In genomic region chr15:42891569-42891968, GRCh38 we compare ENCODE assay signal across 1 cellular context.
TF ChIP-seq lines count a peak whose summit lies in the region.

No MANE protein-coding gene starts in this region.

TF ChIP-seq in H1, 55 proteins besides CTCF, POLR2A, EP300 and RAD21 (continued from another document):
- TF ChIP-seq POLR2AphosphoS5 (IDR thresholded peaks at IDR 0.05; ENCODE audit: low read depth, low read length): no peak
- TF ChIP-seq SAP30 (IDR thresholded peaks at IDR 0.05; ENCODE audit: insufficient read depth, insufficient replicate concordance, low read length): no peak
- TF ChIP-seq SUZ12 (IDR thresholded peaks at IDR 0.05; ENCODE audit: low read length): no peak
- TF ChIP-seq BRCA1 (IDR thresholded peaks at IDR 0.05; ENCODE audit: low read depth, low read length): no peak
- TF ChIP-seq TBP (IDR thresholded peaks at IDR 0.05; ENCODE audit: low read depth, low read length): no peak
- TF ChIP-seq CHD1 (IDR thresholded peaks at IDR 0.05; ENCODE audit: low read depth, low read length): no peak
- TF ChIP-seq TAF7 (optimal IDR thresholded peaks at IDR 0.05; ENCODE audit: borderline replicate concordance, low read depth, low read length): no peak
TF ChIP-seq in H1: peak in this region for 0.
